Comparison of ENCODE assay signal across 1 cellular context in the genomic region with DNA sequence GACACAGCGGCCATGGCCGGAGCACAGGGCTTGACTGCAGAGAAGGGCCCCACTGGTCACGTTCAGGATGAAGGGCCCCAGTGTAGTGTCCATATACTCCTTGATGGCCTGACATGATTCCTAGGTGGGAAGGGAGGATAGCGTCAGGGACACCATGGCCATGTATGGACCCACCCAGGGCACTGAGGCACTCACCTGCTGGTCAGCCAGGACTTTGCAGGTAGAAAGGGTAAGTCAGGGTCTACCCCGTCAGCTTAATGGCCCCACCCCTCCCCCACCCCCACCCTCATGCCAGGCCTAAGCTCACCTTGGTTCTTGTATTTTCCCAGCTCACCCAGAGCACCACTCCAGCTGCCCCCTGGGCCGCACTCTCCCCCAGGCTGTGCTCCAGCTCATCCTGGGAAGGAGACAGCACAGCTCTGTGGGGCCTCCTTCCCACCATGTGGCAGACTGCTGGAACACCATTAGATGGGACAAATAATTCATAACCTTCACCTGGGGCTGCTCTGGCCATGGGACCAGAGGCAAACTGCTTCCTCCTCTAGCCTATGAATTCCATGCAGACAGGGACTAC.
TF ChIP-seq lines count a peak whose summit lies in the region.

No MANE protein-coding gene starts in this region.

TF ChIP-seq in WTC11, 78 proteins besides CTCF, POLR2A, EP300 and RAD21 (continued from another document):
- TF ChIP-seq ZNF532 (CRISPR knock-in tag; IDR thresholded peaks at IDR 0.05; ENCODE audit: borderline replicate concordance) (no peak), E2F1 (CRISPR knock-in tag; IDR thresholded peaks at IDR 0.05) (no peak), ZNF317 (CRISPR knock-in tag; IDR thresholded peaks at IDR 0.05; ENCODE audit: borderline replicate concordance, low read depth) (no peak), ESRRA (CRISPR knock-in tag; IDR thresholded peaks at IDR 0.05; ENCODE audit: borderline replicate concordance) (no peak), KAT7 (CRISPR knock-in tag; IDR thresholded peaks at IDR 0.05; ENCODE audit: borderline replicate concordance) (no peak)
- TF ChIP-seq, protein P1, sequence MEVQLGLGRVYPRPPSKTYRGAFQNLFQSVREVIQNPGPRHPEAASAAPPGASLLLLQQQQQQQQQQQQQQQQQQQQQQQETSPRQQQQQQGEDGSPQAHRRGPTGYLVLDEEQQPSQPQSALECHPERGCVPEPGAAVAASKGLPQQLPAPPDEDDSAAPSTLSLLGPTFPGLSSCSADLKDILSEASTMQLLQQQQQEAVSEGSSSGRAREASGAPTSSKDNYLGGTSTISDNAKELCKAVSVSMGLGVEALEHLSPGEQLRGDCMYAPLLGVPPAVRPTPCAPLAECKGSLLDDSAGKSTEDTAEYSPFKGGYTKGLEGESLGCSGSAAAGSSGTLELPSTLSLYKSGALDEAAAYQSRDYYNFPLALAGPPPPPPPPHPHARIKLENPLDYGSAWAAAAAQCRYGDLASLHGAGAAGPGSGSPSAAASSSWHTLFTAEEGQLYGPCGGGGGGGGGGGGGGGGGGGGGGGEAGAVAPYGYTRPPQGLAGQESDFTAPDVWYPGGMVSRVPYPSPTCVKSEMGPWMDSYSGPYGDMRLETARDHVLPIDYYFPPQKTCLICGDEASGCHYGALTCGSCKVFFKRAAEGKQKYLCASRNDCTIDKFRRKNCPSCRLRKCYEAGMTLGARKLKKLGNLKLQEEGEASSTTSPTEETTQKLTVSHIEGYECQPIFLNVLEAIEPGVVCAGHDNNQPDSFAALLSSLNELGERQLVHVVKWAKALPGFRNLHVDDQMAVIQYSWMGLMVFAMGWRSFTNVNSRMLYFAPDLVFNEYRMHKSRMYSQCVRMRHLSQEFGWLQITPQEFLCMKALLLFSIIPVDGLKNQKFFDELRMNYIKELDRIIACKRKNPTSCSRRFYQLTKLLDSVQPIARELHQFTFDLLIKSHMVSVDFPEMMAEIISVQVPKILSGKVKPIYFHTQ (CRISPR knock-in tag; IDR thresholded peaks at IDR 0.05) = no peak
- TF ChIP-seq, protein P2, sequence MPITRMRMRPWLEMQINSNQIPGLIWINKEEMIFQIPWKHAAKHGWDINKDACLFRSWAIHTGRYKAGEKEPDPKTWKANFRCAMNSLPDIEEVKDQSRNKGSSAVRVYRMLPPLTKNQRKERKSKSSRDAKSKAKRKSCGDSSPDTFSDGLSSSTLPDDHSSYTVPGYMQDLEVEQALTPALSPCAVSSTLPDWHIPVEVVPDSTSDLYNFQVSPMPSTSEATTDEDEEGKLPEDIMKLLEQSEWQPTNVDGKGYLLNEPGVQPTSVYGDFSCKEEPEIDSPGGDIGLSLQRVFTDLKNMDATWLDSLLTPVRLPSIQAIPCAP (CRISPR knock-in tag; IDR thresholded peaks at IDR 0.05) = no peak
